ENCODE assay signal across 27 cellular contexts in genomic region chr20:47142782-47143170, GRCh38.
"Had no signal": no experiment of that assay in that cellular context is flagged by ENCODE, and none has a peak within 500 bp of the region (broad histone marks: within the 10 kb centered on the region; RNA-seq: fewer than 3 reads in every experiment).

No MANE protein-coding gene starts in this region.

- DNase-seq: activated B cell treated with CpG ODN at 0.5 μM for 24 hours; activated CD4-positive, alpha-beta T cell treated with anti-CD3 and anti-CD28 coated beads for 36 hours; activated CD4-positive, alpha-beta T cell treated with anti-CD3 and anti-CD28 coated beads, Interleukin-2, amount 50 U/mL, for 4 hours; activated CD8-positive, alpha-beta memory T cell treated with anti-CD3 and anti-CD28 coated beads for 24 hours; activated CD8-positive, alpha-beta memory T cell treated with anti-CD3 and anti-CD28 coated beads, Interleukin-2, amount 50 U/mL, for 4 hours; activated naive CD4-positive, alpha-beta T cell treated with Interleukin-2 at 50 U/mL for 16 hours; activated naive CD8-positive, alpha-beta T cell treated with anti-CD3 and anti-CD28 coated beads, Interleukin-2, amount 10 ng/mL, durations not matched to agents 7 days and 5 days; activated T-cell treated with anti-CD3 and anti-CD28 coated beads, Interleukin-2, amount 50 U/mL, for 24 hours; amniotic stem cell; cerebellar nuclear complex; foreskin fibroblast; immature natural killer cell; lower lobe of right lung; mesendoderm; naive thymus-derived CD4-positive, alpha-beta T cell; retina; stimulated activated CD4-positive, alpha-beta T cell treated with anti-CD3 and anti-CD28 coated beads, Interleukin-12 subunit alpha, Interleukin-12 subunit beta, amount 100 ng/mL, for 4 hours; stimulated activated naive CD8-positive, alpha-beta T cell treated with anti-CD3 and anti-CD28 coated beads, Interleukin-15, amount 100 ng/mL, for 72 hours; SW 1271; T-helper 17 cell; tibial artery had no signal

- H2AFZ ChIP-seq: neural progenitor cell had no signal

- H3K4me3 ChIP-seq: coronary artery, lower lobe of right lung, neural progenitor cell, tibial artery had no signal

- H3K4me2 ChIP-seq: neural progenitor cell had no signal

- H3K9me3 Mint-ChIP-seq: activated T-cell treated with anti-CD3 and anti-CD28 coated beads, Interleukin-2, amount 50 U/mL, for 24 hours; stimulated activated effector memory CD8-positive, alpha-beta T cell treated with anti-CD3 and anti-CD28 coated beads, Interleukin-12 subunit alpha, Interleukin-12 subunit beta, amount 100 ng/mL, for 72 hours; stimulated activated naive CD8-positive, alpha-beta T cell treated with anti-CD3 and anti-CD28 coated beads, Interleukin-15, amount 100 ng/mL, for 72 hours had no signal

- H3K27me3 Mint-ChIP-seq: progenitor cell of endocrine pancreas had no signal

- H3K27me3 ChIP-seq: neural progenitor cell had no signal

- H3K36me3 Mint-ChIP-seq: activated naive CD8-positive, alpha-beta T cell treated with anti-CD3 and anti-CD28 coated beads, Interleukin-2, amount 10 ng/mL, durations not matched to agents 7 days and 5 days; immature natural killer cell; naive thymus-derived CD4-positive, alpha-beta T cell; neural progenitor cell; stimulated activated effector memory CD8-positive, alpha-beta T cell treated with anti-CD3 and anti-CD28 coated beads, Interleukin-12 subunit alpha, Interleukin-12 subunit beta, amount 100 ng/mL, for 72 hours had no signal

- H3K27ac Mint-ChIP-seq: activated B cell treated with CpG ODN at 0.5 μM for 24 hours; activated CD4-positive, alpha-beta T cell treated with anti-CD3 and anti-CD28 coated beads for 36 hours; activated naive CD8-positive, alpha-beta T cell treated with anti-CD3 and anti-CD28 coated beads, Interleukin-2, amount 10 ng/mL, durations not matched to agents 7 days and 5 days; activated T-cell treated with anti-CD3 and anti-CD28 coated beads, Interleukin-2, amount 50 U/mL, for 24 hours; activated T-helper 2 cell treated with anti-CD3 and anti-CD28 coated beads, Interferon-gamma antibody, Interleukin-2, Interleukin-4, amounts not matched to agents 10 μg/mL and 5 μg/mL and 100 μg/mL, durations not matched to agents 14 hours and 24 hours and 36 hours; immature natural killer cell; naive thymus-derived CD4-positive, alpha-beta T cell; neural progenitor cell; progenitor cell of endocrine pancreas; stimulated activated effector memory CD8-positive, alpha-beta T cell treated with anti-CD3 and anti-CD28 coated beads, Interleukin-12 subunit alpha, Interleukin-12 subunit beta, amount 100 ng/mL, for 72 hours; T-helper 17 cell had no signal

- H3K4me1 ChIP-seq: lower lobe of right lung, neural progenitor cell, tibial artery had no signal

- H3K36me3 ChIP-seq: lower lobe of right lung, neural progenitor cell, tibial artery had no signal

- ATAC-seq: activated CD4-positive, alpha-beta T cell treated with anti-CD3 and anti-CD28 coated beads for 36 hours; lower lobe of right lung; naive thymus-derived CD4-positive, alpha-beta T cell; stimulated activated effector memory CD8-positive, alpha-beta T cell treated with anti-CD3 and anti-CD28 coated beads, Interleukin-12 subunit alpha, Interleukin-12 subunit beta, amount 100 ng/mL, for 72 hours; stimulated activated naive CD8-positive, alpha-beta T cell treated with anti-CD3 and anti-CD28 coated beads, Interleukin-15, amount 100 ng/mL, for 72 hours; T-helper 17 cell had no signal

- H3K27ac ChIP-seq: coronary artery, epithelial cell of prostate, neural progenitor cell, tibial artery had no signal

- H3K9ac ChIP-seq: neural progenitor cell had no signal

- H3K4me1 Mint-ChIP-seq: activated B cell treated with CpG ODN at 0.5 μM for 24 hours; activated CD4-positive, alpha-beta T cell treated with anti-CD3 and anti-CD28 coated beads for 36 hours; stimulated activated effector memory CD8-positive, alpha-beta T cell treated with anti-CD3 and anti-CD28 coated beads, Interleukin-12 subunit alpha, Interleukin-12 subunit beta, amount 100 ng/mL, for 72 hours; stimulated activated naive CD8-positive, alpha-beta T cell treated with anti-CD3 and anti-CD28 coated beads, Interleukin-15, amount 100 ng/mL, for 72 hours; T-helper 17 cell had no signal

- H3K4me3 Mint-ChIP-seq: activated B cell treated with CpG ODN at 0.5 μM for 24 hours; activated CD4-positive, alpha-beta T cell treated with anti-CD3 and anti-CD28 coated beads for 36 hours; activated naive CD8-positive, alpha-beta T cell treated with anti-CD3 and anti-CD28 coated beads, Interleukin-2, amount 10 ng/mL, durations not matched to agents 7 days and 5 days; activated T-cell treated with anti-CD3 and anti-CD28 coated beads, Interleukin-2, amount 50 U/mL, for 24 hours; immature natural killer cell; naive thymus-derived CD4-positive, alpha-beta T cell; neural progenitor cell; stimulated activated effector memory CD8-positive, alpha-beta T cell treated with anti-CD3 and anti-CD28 coated beads, Interleukin-12 subunit alpha, Interleukin-12 subunit beta, amount 100 ng/mL, for 72 hours; stimulated activated naive CD8-positive, alpha-beta T cell treated with anti-CD3 and anti-CD28 coated beads, Interleukin-15, amount 100 ng/mL, for 72 hours; T-helper 17 cell had no signal
